Comparison of ENCODE assay signal across 16 cellular contexts in genomic region chr6:145838305-145838704, GRCh38. TPM values are rescaled to one million over a fixed set of nuclear protein-coding genes. Genes with fewer than 3 reads are reported as not detected.
DNase-seq lines count a peak whose midpoint lies in the region; FAIRE-seq and TF ChIP-seq lines count a peak whose summit lies in the region.
"Had no signal": no experiment of that assay in that cellular context is flagged by ENCODE, and none has a peak within 500 bp of the region (broad histone marks: within the 10 kb centered on the region; RNA-seq: fewer than 3 reads in every experiment).

No MANE protein-coding gene starts in this region.

- H3K14ac ChIP-seq in mesenchymal stem cell (ENCODE audit: low read length in 2 of 2), result no peak overlapping the region

- no peaks in the 10 kb centered on the region for H3K27me3 ChIP-seq in bronchial epithelial cell (ENCODE audit: control insufficient read depth, insufficient read depth, low read length)
- no peaks in the 10 kb centered on the region for H3K27me3 ChIP-seq in keratinocyte (ENCODE audit: control insufficient read depth, extremely low read depth, insufficient read depth, low read length)
- H3K27me3 ChIP-seq in smooth muscle cell (ENCODE audit: low read depth), result no peaks in the 10 kb centered on the region
- no peaks in the 10 kb centered on the region for H3K27me3 ChIP-seq in mesenchymal stem cell (ENCODE audit: control insufficient read depth in 1 of 2, insufficient read depth in 1 of 2, low read length in 2 of 2)
- H3K27me3 ChIP-seq: BLaER1 treated with 17β-estradiol and CSF1 and Interleukin-3, amounts not matched to agents 10 nM and 100 nM had no signal

- H3K4me1 ChIP-seq in keratinocyte (ENCODE audit: control insufficient read depth, extremely low read depth, insufficient read depth, low read length) (peaks cover 16% of the 10 kb centered on the region), smooth muscle cell (ENCODE audit: low read depth) (peaks cover 3% of the 10 kb centered on the region), mesenchymal stem cell (ENCODE audit: control insufficient read depth, insufficient read depth, low read depth, low read length) (no peaks in the 10 kb centered on the region)

- no peaks in the 10 kb centered on the region for H3K9me1 ChIP-seq in keratinocyte (ENCODE audit: control insufficient read depth, extremely low read depth, insufficient read depth, low read length)

- H3K9ac ChIP-seq in keratinocyte (ENCODE audit: control insufficient read depth, extremely low read depth, insufficient read depth, low read length), result no peak overlapping the region
- H3K9ac ChIP-seq in smooth muscle cell (ENCODE audit: low read depth), result no peak overlapping the region
- no peak overlapping the region for H3K9ac ChIP-seq in mesenchymal stem cell (ENCODE audit: low read length)
- H3K9ac ChIP-seq: BLaER1 treated with 17β-estradiol and CSF1 and Interleukin-3, amounts not matched to agents 10 nM and 100 nM had no signal

- no peak overlapping the region for H3K4me3 ChIP-seq in bronchial epithelial cell (ENCODE audit: low read depth, low read length)
- no peak overlapping the region for H3K4me3 ChIP-seq in keratinocyte (ENCODE audit: control insufficient read depth in 2 of 3, extremely low read depth in 1 of 3, insufficient read depth in 2 of 3, low read depth in 1 of 3, low read length in 3 of 3)
- no peak overlapping the region for H3K4me3 ChIP-seq in smooth muscle cell
- H3K4me3 ChIP-seq in mesenchymal stem cell (ENCODE audit: insufficient read depth in 1 of 2, low read depth in 1 of 2, low read length in 2 of 2), result no peak overlapping the region
- H3K4me3 ChIP-seq: BLaER1 treated with 17β-estradiol and CSF1 and Interleukin-3, amounts not matched to agents 10 nM and 100 nM; GM23338 had no signal

- H3K4ac ChIP-seq in mesenchymal stem cell (ENCODE audit: low read depth in 1 of 2, low read length in 2 of 2), result no peak overlapping the region

- H3K79me2 ChIP-seq in keratinocyte (ENCODE audit: control insufficient read depth, insufficient read depth, low read length), result no peaks in the 10 kb centered on the region
- no peaks in the 10 kb centered on the region for H3K79me2 ChIP-seq in smooth muscle cell (ENCODE audit: low read depth)

- H2AK5ac ChIP-seq in mesenchymal stem cell (ENCODE audit: low read length, severe bottlenecking), result no peak overlapping the region

- no peak overlapping the region for H4K8ac ChIP-seq in mesenchymal stem cell (ENCODE audit: low read length)

- H2BK120ac ChIP-seq in mesenchymal stem cell (ENCODE audit: low read depth, low read length), result no peak overlapping the region

- H2BK12ac ChIP-seq in mesenchymal stem cell (ENCODE audit: low read length in 2 of 2), result no peak overlapping the region

- no peak overlapping the region for H3K4me2 ChIP-seq in keratinocyte (ENCODE audit: control insufficient read depth, extremely low read depth, insufficient read depth, low read depth, low read length)
- H3K4me2 ChIP-seq in smooth muscle cell, result no peak overlapping the region
- H3K4me2 ChIP-seq in mesenchymal stem cell (ENCODE audit: low read length, poor library complexity, severe bottlenecking), result no peak overlapping the region
- H3K4me2 ChIP-seq: BLaER1 treated with 17β-estradiol and CSF1 and Interleukin-3, amounts not matched to agents 10 nM and 100 nM; GM23338 had no signal

- no peak overlapping the region for H3K18ac ChIP-seq in mesenchymal stem cell (ENCODE audit: low read depth in 1 of 2, low read length in 2 of 2)

- H3K27ac ChIP-seq in keratinocyte (ENCODE audit: control insufficient read depth, insufficient read depth, low read length) (no peak overlapping the region), smooth muscle cell (ENCODE audit: low read depth) (no peak overlapping the region), mesenchymal stem cell (ENCODE audit: low read length, poor library complexity, severe bottlenecking) (no peak overlapping the region)
- H3K27ac ChIP-seq: BLaER1 treated with 17β-estradiol and CSF1 and Interleukin-3, amounts not matched to agents 10 nM and 100 nM had no signal

- H3F3A ChIP-seq in smooth muscle cell (ENCODE audit: low read depth), result no peaks in the 10 kb centered on the region

- FAIRE-seq in bronchial epithelial cell (lab: Jason Lieb, UNC) (no peak), keratinocyte (lab: Jason Lieb, UNC) (peak; percentile 48)
- FAIRE-seq: G401.6 had no signal

- DNase-seq in EH (ENCODE audit: low read depth) (peak; percentile 17), M059J (ENCODE audit: low read depth) (peak; percentile 14), bronchial epithelial cell (ENCODE audit: low read depth) (peak; percentile 68), keratinocyte (ENCODE audit: low read depth, low spot score) (no peak), iPS-NIHi11 (ENCODE audit: low spot score) (no peak), KG1 (lab: John Stamatoyannopoulos, UW) (no peak), smooth muscle cell (lab: John Stamatoyannopoulos, UW; ENCODE audit: unreplicated experiment) (no peak), mesenchymal stem cell (no peak)
- DNase-seq: ACHN; Calu3; CD4-positive, CD25-positive, alpha-beta regulatory T cell; DMS 273 treated with DMSO at 0.1 percent for 48 hours; H7 had no signal

- H3K79me1 ChIP-seq in mesenchymal stem cell (replicated peaks; ENCODE audit: low read length, poor library complexity, severe bottlenecking), result no peaks in the 10 kb centered on the region

- no peaks in the 10 kb centered on the region for H3K9me3 ChIP-seq in keratinocyte (ENCODE audit: control insufficient read depth, low read depth, low read length)
- H3K9me3 ChIP-seq in smooth muscle cell (replicated peaks; ENCODE audit: low read depth), result no peaks in the 10 kb centered on the region
- H3K9me3 ChIP-seq in mesenchymal stem cell (ENCODE audit: control insufficient read depth, low read length), result no peaks in the 10 kb centered on the region
- H3K9me3 ChIP-seq: BLaER1 treated with 17β-estradiol and CSF1 and Interleukin-3, amounts not matched to agents 10 nM and 100 nM had no signal

- TF ChIP-seq CTCF in bronchial epithelial cell (IDR thresholded peaks at IDR 0.05; ENCODE audit: insufficient read depth, low read length, severe bottlenecking), result no peak
- TF ChIP-seq CTCF in keratinocyte (optimal IDR thresholded peaks at IDR 0.05 in 1 of 3, IDR thresholded peaks at IDR 0.05 in 1 of 3, conservative IDR thresholded peaks at IDR 0.05 in 1 of 3; ENCODE audit: extremely low read depth in 1 of 3, insufficient read depth in 2 of 3, low read length in 3 of 3), result no peak
- no peak for TF ChIP-seq CTCF in smooth muscle cell (IDR thresholded peaks at IDR 0.05; ENCODE audit: borderline replicate concordance, insufficient read depth, poor library complexity, severe bottlenecking)

- no peak overlapping the region for H4K91ac ChIP-seq in mesenchymal stem cell (ENCODE audit: low read length)

- no peak overlapping the region for H3K23ac ChIP-seq in mesenchymal stem cell (ENCODE audit: low read length in 2 of 2)

- dilution Hi-C loops in keratinocyte (cut with MboI; ENCODE audit: extremely low pct_ligation_motif_present, low sequenced_read_pairs), result no loop called here

- no peaks in the 10 kb centered on the region for H4K20me1 ChIP-seq in keratinocyte (ENCODE audit: control insufficient read depth, extremely low read depth, insufficient read depth, low read length)
- no peaks in the 10 kb centered on the region for H4K20me1 ChIP-seq in smooth muscle cell (ENCODE audit: low read depth)
- H4K20me1 ChIP-seq: BLaER1 treated with 17β-estradiol and CSF1 and Interleukin-3, amounts not matched to agents 10 nM and 100 nM had no signal

- WGBS in smooth muscle cell (ENCODE audit: low lambda C conversion rate), result 100% methylated on average over 1 of the region's 1 CpG
- WGBS in mesenchymal stem cell, result no CpG with 5 or more reads among the region's 1 CpG

- no peaks in the 10 kb centered on the region for H3K36me3 ChIP-seq in bronchial epithelial cell (ENCODE audit: control insufficient read depth, insufficient read depth, low read length)
- no peaks in the 10 kb centered on the region for H3K36me3 ChIP-seq in keratinocyte (ENCODE audit: control insufficient read depth in 2 of 2, extremely low read depth in 1 of 2, insufficient read depth in 2 of 2, low read length in 2 of 2)
- H3K36me3 ChIP-seq in smooth muscle cell (ENCODE audit: low read depth), result no peaks in the 10 kb centered on the region
- no peaks in the 10 kb centered on the region for H3K36me3 ChIP-seq in mesenchymal stem cell (ENCODE audit: control insufficient read depth in 1 of 2, insufficient read depth in 2 of 2, low read depth in 1 of 2, low read length in 2 of 2)
- H3K36me3 ChIP-seq: BLaER1 treated with 17β-estradiol and CSF1 and Interleukin-3, amounts not matched to agents 10 nM and 100 nM had no signal

- H2AFZ ChIP-seq in keratinocyte (ENCODE audit: control insufficient read depth, low read length), result no peak overlapping the region
- no peak overlapping the region for H2AFZ ChIP-seq in smooth muscle cell (ENCODE audit: low read depth)
- no peak overlapping the region for H2AFZ ChIP-seq in mesenchymal stem cell (ENCODE audit: low read depth, low read length)
- H2AFZ ChIP-seq: GM23338 had no signal

- no peak overlapping the region for H2BK5ac ChIP-seq in mesenchymal stem cell (ENCODE audit: low read depth, low read length, poor library complexity, severe bottlenecking)

- no peak overlapping the region for H2BK15ac ChIP-seq in mesenchymal stem cell (ENCODE audit: low read depth, poor library complexity, severe bottlenecking)

RNA-seq across cellular contexts. Expression of gene FBXO30, which starts 23.7 kb away (rescaled TPM):
- 8.4 and 11.3 TPM in 2 replicates for total RNA-seq in M059J (2014; rRNA removed; shearing (Covaris generic))
- 9.5 and 10.2 TPM in 2 replicates for total RNA-seq in bronchial epithelial cell
- 3.9 to 6.4 TPM (median 4.3 TPM) in 3 replicates for polyA plus RNA-seq in keratinocyte
- 3.4 TPM for polyA plus RNA-seq in keratinocyte (2011; ENCODE audit: low read depth)
- 2.1 and 4.5 TPM in 2 replicates for polyA plus RNA-seq in keratinocyte (2011; cell fraction: cytosol; rRNA removed)
- 5.0 and 7.3 TPM in 2 replicates for polyA plus RNA-seq in keratinocyte (2011; cell fraction: nucleus; rRNA removed)
- 3.8 and 5.3 TPM in 2 replicates for polyA plus RNA-seq in keratinocyte (2012; ENCODE audit: low replicate concordance)
- polyA minus RNA-seq in keratinocyte, result 1.4 to 10.1 TPM (median 5.1 TPM) in 3 replicates
- 3.6 TPM for polyA minus RNA-seq in keratinocyte (2011; cell fraction: cytosol; rRNA and poly(A)+ RNA removed)
- 5.1 and 10.3 TPM in 2 replicates for polyA minus RNA-seq in keratinocyte (2011; cell fraction: nucleus; rRNA and poly(A)+ RNA removed)
- 8.3 and 10.3 TPM in 2 replicates for total RNA-seq in smooth muscle cell
- polyA plus RNA-seq in smooth muscle cell, result 3.1 and 3.6 TPM in 2 replicates
- polyA plus RNA-seq in mesenchymal stem cell (2013, experiment 1 of 2), result 4.9 TPM
- polyA plus RNA-seq in mesenchymal stem cell (2013, experiment 2 of 2), result 5.1 TPM

Comparison
In these comparisons a context has a peak if more than half of its experiments do, and no peak if none do; other contexts are left out.
1. DNase-seq: peak in EH (single experiment), M059J (single experiment) and bronchial epithelial cell (single experiment); none in keratinocyte (single experiment), iPS-NIHi11 (single experiment), KG1 (single experiment), smooth muscle cell (single experiment) and mesenchymal stem cell (single experiment).